Comparison of ENCODE assay signal across 8 cellular contexts in genomic region chr19:53808710-53809125, GRCh38. TPM values are rescaled to one million over a fixed set of nuclear protein-coding genes. Genes with fewer than 3 reads are reported as not detected.
DNase-seq lines count a peak whose midpoint lies in the region; ATAC-seq and TF ChIP-seq lines count a peak whose summit lies in the region.

No MANE protein-coding gene starts in this region.

- H3K4me3 ChIP-seq in LNCaP clone FGC (ENCODE audit: low read depth, low read length) (no peak overlapping the region), adipocyte (ENCODE audit: low read length) (no peak overlapping the region), right lobe of liver (no peak overlapping the region), vagina (no peak overlapping the region)

- CTCF ChIA-PET in Calu3 (lab: Charles Lee) = interaction anchor here (0.6 to 3.2 kb wide), 12 partner anchors 12 to 391 kb away, joined by 3 to 19 read pairs (median 5); partner anchors contain the start of gene PRKCG

- H3K4me1 ChIP-seq in adipocyte (ENCODE audit: control insufficient read depth, insufficient read depth, low read length) (no peaks in the 10 kb centered on the region), right lobe of liver (no peaks in the 10 kb centered on the region), vagina (no peaks in the 10 kb centered on the region)

- H3K27ac ChIP-seq in right lobe of liver (no peak overlapping the region), vagina (no peak overlapping the region)

- H3K36me3 ChIP-seq in adipocyte (ENCODE audit: control insufficient read depth, insufficient read depth, low read length, severe bottlenecking) (no peaks in the 10 kb centered on the region), right lobe of liver (no peaks in the 10 kb centered on the region), vagina (no peaks in the 10 kb centered on the region)

- H3K9ac ChIP-seq in adipocyte (ENCODE audit: low read length) = no peak overlapping the region

- intact Hi-C loops in Calu3 (cut with micrococcal nuclease; ENCODE audit: unreplicated experiment) (loop anchor here (1.0 to 10.0 kb wide), 3 partner anchors 34 to 286 kb away; no protein-coding TSS in a partner anchor), right lobe of liver (cut with DNase I) (no loop called here), vagina (cut with DNase I) (no loop called here)
- intact Hi-C loops in activated T-helper 2 cell treated with anti-CD3 and anti-CD28 coated beads, Interferon-gamma antibody, Interleukin-2, Interleukin-4, amounts not matched to agents 10 μg/mL and 5 μg/mL and 100 μg/mL, durations not matched to agents 14 hours and 24 hours and 36 hours (cut with micrococcal nuclease) = no loop called here

- no peaks in the 10 kb centered on the region for H3K27me3 Mint-ChIP-seq in Calu3 (ENCODE audit: unreplicated experiment)
- H3K27me3 Mint-ChIP-seq in activated T-helper 2 cell treated with anti-CD3 and anti-CD28 coated beads, Interferon-gamma antibody, Interleukin-2, Interleukin-4, amounts not matched to agents 10 μg/mL and 5 μg/mL and 100 μg/mL, durations not matched to agents 14 hours and 24 hours and 36 hours (ENCODE audit: low read depth) = no peaks in the 10 kb centered on the region

- peak; percentile 38 for DNase-seq in Calu3
- no peak for DNase-seq in LNCaP clone FGC (ENCODE audit: low read depth)
- DNase-seq in adipocyte (ENCODE audit: low read depth) = peak; percentile 73
- no peak for DNase-seq in right lobe of liver
- no peak for DNase-seq in vagina (ENCODE audit: extremely low spot score in 2 of 2)
- DNase-seq in activated T-helper 2 cell treated with anti-CD3 and anti-CD28 coated beads, Interferon-gamma antibody, Interleukin-2, Interleukin-4, amounts not matched to agents 10 μg/mL and 5 μg/mL and 100 μg/mL, durations not matched to agents 14 hours and 24 hours and 36 hours (ENCODE audit: low spot score) = no peak

- TF ChIP-seq POLR2A in right lobe of liver (IDR thresholded peaks at IDR 0.05) (no peak), vagina (IDR thresholded peaks at IDR 0.05) (no peak)

- H3K27me3 ChIP-seq in adipocyte (replicated peaks; ENCODE audit: control insufficient read depth, insufficient read depth, low read length) (no peaks in the 10 kb centered on the region), right lobe of liver (no peaks in the 10 kb centered on the region), vagina (no peaks in the 10 kb centered on the region)

- H3K4me1 Mint-ChIP-seq in Calu3 (ENCODE audit: low read depth, unreplicated experiment) = peaks cover 7% of the 10 kb centered on the region
- H3K4me1 Mint-ChIP-seq in activated T-helper 2 cell treated with anti-CD3 and anti-CD28 coated beads, Interferon-gamma antibody, Interleukin-2, Interleukin-4, amounts not matched to agents 10 μg/mL and 5 μg/mL and 100 μg/mL, durations not matched to agents 14 hours and 24 hours and 36 hours (ENCODE audit: low read depth) = no peaks in the 10 kb centered on the region

- H3K9me3 ChIP-seq in adipocyte (ENCODE audit: control insufficient read depth, low read length) = no peaks in the 10 kb centered on the region
- no peaks in the 10 kb centered on the region for H3K9me3 ChIP-seq in right lobe of liver
- no peaks in the 10 kb centered on the region for H3K9me3 ChIP-seq in vagina

- WGBS in right lobe of liver (ENCODE audit: insufficient coverage, low coverage, low lambda C conversion rate, missing lambda C conversion rate) = 22% methylated on average over 5 of the region's 5 CpGs

- no peak overlapping the region for H3K27ac Mint-ChIP-seq in Calu3 (ENCODE audit: unreplicated experiment)
- H3K27ac Mint-ChIP-seq in activated T-helper 2 cell treated with anti-CD3 and anti-CD28 coated beads, Interferon-gamma antibody, Interleukin-2, Interleukin-4, amounts not matched to agents 10 μg/mL and 5 μg/mL and 100 μg/mL, durations not matched to agents 14 hours and 24 hours and 36 hours = no peak overlapping the region

- no peaks in the 10 kb centered on the region for H3K36me3 Mint-ChIP-seq in Calu3 (ENCODE audit: insufficient read depth, unreplicated experiment)
- H3K36me3 Mint-ChIP-seq in activated T-helper 2 cell treated with anti-CD3 and anti-CD28 coated beads, Interferon-gamma antibody, Interleukin-2, Interleukin-4, amounts not matched to agents 10 μg/mL and 5 μg/mL and 100 μg/mL, durations not matched to agents 14 hours and 24 hours and 36 hours (ENCODE audit: low read depth) = no peaks in the 10 kb centered on the region

- BruUV-seq in Calu3 (replicated peaks; lab: Mats Ljungman, UMichigan) = no TSS peak

- TF ChIP-seq CTCF in Calu3 (IDR thresholded peaks at IDR 0.05; ENCODE audit: unreplicated experiment) (peak; percentile 83), LNCaP clone FGC (IDR thresholded peaks at IDR 0.05; ENCODE audit: control insufficient read depth, extremely low read depth, insufficient read depth) (peak; percentile 54), right lobe of liver (IDR thresholded peaks at IDR 0.05) (peak; percentile 30 to 48 (median 33)), vagina (IDR thresholded peaks at IDR 0.05) (no peak)

- ATAC-seq in right lobe of liver (peak; percentile 33 to 73 (median 50)), GM21529 (IDR thresholded peaks at IDR 0.05; ENCODE audit: unreplicated experiment) (no peak), HG03139 (IDR thresholded peaks at IDR 0.05; ENCODE audit: unreplicated experiment) (no peak)

- H3K9me3 Mint-ChIP-seq in Calu3 (ENCODE audit: low read depth, unreplicated experiment) = no peaks in the 10 kb centered on the region
- H3K9me3 Mint-ChIP-seq in activated T-helper 2 cell treated with anti-CD3 and anti-CD28 coated beads, Interferon-gamma antibody, Interleukin-2, Interleukin-4, amounts not matched to agents 10 μg/mL and 5 μg/mL and 100 μg/mL, durations not matched to agents 14 hours and 24 hours and 36 hours = no peaks in the 10 kb centered on the region

- no peak overlapping the region for H3K4me3 Mint-ChIP-seq in Calu3 (ENCODE audit: low read depth, unreplicated experiment)
- H3K4me3 Mint-ChIP-seq in activated T-helper 2 cell treated with anti-CD3 and anti-CD28 coated beads, Interferon-gamma antibody, Interleukin-2, Interleukin-4, amounts not matched to agents 10 μg/mL and 5 μg/mL and 100 μg/mL, durations not matched to agents 14 hours and 24 hours and 36 hours (ENCODE audit: low read depth) = no peak overlapping the region

RNA-seq across cellular contexts. Expression of gene NLRP12, which starts 15.4 kb away (rescaled TPM):
- total RNA-seq in Calu3 (2022) (0.15 TPM in 1 of 2 replicates, not detected in the other), right lobe of liver (under 1 TPM; 0.20 to 0.56 (median 0.34) TPM), vagina (0.49 TPM)
- not detected in 2 replicates for total RNA-seq in activated T-helper 2 cell treated with anti-CD3 and anti-CD28 coated beads, Interferon-gamma antibody, Interleukin-2, Interleukin-4, amounts not matched to agents 10 μg/mL and 5 μg/mL and 100 μg/mL, durations not matched to agents 14 hours and 24 hours and 36 hours

RNA-seq across cellular contexts. Expression of gene MYADM, which starts 59.0 kb away (rescaled TPM):
- total RNA-seq in Calu3 (2022) = 366 and 464 TPM in 2 replicates
- total RNA-seq in right lobe of liver = 10 to 100 TPM; 15.4 to 38.3 (median 20.9) TPM
- total RNA-seq in vagina = 68.3 TPM
- 96.3 and 102 TPM in 2 replicates for total RNA-seq in activated T-helper 2 cell treated with anti-CD3 and anti-CD28 coated beads, Interferon-gamma antibody, Interleukin-2, Interleukin-4, amounts not matched to agents 10 μg/mL and 5 μg/mL and 100 μg/mL, durations not matched to agents 14 hours and 24 hours and 36 hours

Comparison
In these comparisons a context has a peak if more than half of its experiments do, and no peak if none do; other contexts are left out.
1. DNase-seq: peak in Calu3 (single experiment) and adipocyte (single experiment); none in LNCaP clone FGC (single experiment), right lobe of liver (0 of 3), vagina (0 of 2) and activated T-helper 2 cell treated with anti-CD3 and anti-CD28 coated beads, Interferon-gamma antibody, Interleukin-2, Interleukin-4, amounts not matched to agents 10 μg/mL and 5 μg/mL and 100 μg/mL, durations not matched to agents 14 hours and 24 hours and 36 hours (single experiment).
2. CTCF ChIP-seq: peak in Calu3 (single experiment), LNCaP clone FGC (single experiment) and right lobe of liver (4 of 4); none in vagina (0 of 3).
3. ATAC-seq: peak in right lobe of liver (4 of 4); none in GM21529 (single experiment) and HG03139 (single experiment).